Comparison of ENCODE assay signal across 1 cellular context in the genomic region with DNA sequence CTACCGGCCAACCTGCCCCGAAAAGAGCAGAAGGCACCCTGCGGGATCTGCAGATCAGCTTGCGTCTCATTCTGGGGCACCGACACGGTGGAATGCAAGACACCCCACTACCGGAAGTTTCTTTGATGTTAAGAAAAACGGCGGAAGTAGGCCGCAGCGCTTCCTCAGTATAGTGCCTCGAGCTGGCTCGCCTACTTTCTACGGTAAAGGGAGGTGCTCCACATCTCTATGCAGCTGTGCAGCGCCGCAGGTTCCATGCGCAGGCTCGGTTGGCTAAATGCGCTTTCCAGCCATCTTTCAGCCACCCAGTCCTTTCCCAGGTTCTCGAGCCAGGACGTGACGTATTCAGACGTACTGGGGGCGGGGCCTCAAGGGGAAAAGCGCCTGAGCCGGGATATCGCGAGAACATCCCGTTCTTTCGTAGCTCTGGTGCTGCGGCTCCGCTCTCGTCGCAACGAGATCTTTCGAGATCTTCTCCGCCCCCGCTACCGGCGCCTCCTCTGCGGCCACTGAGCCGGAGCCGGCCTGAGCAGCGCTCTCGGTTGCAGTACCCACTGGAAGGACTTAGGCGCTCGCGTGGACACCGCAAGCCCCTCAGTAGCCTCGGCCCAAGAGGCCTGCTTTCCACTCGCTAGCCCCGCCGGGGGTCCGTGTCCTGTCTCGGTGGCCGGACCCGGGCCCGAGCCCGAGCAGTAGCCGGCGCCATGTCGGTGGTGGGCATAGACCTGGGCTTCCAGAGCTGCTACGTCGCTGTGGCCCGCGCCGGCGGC.
A peak's percentile ranks its signal among the peaks of the same experiment; 100 is the strongest.
TF ChIP-seq lines count a peak whose summit lies in the region.

A gene (plus strand): TSS at position 467 of the 770 bp plus-strand sequence. CDS start 238 bp downstream, at position 705.

TF ChIP-seq in HEK293, 187 proteins besides CTCF, POLR2A, EP300 and RAD21 (continued from another document):
- TF ChIP-seq, protein P1, sequence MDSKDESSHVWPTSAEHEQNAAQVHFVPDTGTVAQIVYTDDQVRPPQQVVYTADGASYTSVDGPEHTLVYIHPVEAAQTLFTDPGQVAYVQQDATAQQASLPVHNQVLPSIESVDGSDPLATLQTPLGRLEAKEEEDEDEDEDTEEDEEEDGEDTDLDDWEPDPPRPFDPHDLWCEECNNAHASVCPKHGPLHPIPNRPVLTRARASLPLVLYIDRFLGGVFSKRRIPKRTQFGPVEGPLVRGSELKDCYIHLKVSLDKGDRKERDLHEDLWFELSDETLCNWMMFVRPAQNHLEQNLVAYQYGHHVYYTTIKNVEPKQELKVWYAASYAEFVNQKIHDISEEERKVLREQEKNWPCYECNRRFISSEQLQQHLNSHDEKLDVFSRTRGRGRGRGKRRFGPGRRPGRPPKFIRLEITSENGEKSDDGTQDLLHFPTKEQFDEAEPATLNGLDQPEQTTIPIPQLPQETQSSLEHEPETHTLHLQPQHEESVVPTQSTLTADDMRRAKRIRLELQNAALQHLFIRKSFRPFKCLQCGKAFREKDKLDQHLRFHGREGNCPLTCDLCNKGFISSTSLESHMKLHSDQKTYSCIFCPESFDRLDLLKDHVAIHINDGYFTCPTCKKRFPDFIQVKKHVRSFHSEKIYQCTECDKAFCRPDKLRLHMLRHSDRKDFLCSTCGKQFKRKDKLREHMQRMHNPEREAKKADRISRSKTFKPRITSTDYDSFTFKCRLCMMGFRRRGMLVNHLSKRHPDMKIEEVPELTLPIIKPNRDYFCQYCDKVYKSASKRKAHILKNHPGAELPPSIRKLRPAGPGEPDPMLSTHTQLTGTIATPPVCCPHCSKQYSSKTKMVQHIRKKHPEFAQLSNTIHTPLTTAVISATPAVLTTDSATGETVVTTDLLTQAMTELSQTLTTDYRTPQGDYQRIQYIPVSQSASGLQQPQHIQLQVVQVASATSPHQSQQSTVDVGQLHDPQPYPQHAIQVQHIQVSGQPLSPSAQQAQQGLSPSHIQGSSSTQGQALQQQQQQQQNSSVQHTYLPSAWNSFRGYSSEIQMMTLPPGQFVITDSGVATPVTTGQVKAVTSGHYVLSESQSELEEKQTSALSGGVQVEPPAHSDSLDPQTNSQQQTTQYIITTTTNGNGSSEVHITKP (tag by site-specific recombination; IDR thresholded peaks at IDR 0.05): peak; percentile 83
- TF ChIP-seq HOXD13 (CRISPR knock-in tag; IDR thresholded peaks at IDR 0.05; ENCODE audit: borderline replicate concordance) (0 out of 2 replicates have a peak, but pooled peaks have one; percentile 8), OSR2 (tag by site-specific recombination; IDR thresholded peaks at IDR 0.05) (peak; percentile 43; the same call in 1 of the 2 replicates)
- TF ChIP-seq, protein P2, sequence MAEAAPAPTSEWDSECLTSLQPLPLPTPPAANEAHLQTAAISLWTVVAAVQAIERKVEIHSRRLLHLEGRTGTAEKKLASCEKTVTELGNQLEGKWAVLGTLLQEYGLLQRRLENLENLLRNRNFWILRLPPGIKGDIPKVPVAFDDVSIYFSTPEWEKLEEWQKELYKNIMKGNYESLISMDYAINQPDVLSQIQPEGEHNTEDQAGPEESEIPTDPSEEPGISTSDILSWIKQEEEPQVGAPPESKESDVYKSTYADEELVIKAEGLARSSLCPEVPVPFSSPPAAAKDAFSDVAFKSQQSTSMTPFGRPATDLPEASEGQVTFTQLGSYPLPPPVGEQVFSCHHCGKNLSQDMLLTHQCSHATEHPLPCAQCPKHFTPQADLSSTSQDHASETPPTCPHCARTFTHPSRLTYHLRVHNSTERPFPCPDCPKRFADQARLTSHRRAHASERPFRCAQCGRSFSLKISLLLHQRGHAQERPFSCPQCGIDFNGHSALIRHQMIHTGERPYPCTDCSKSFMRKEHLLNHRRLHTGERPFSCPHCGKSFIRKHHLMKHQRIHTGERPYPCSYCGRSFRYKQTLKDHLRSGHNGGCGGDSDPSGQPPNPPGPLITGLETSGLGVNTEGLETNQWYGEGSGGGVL (tag by site-specific recombination; IDR thresholded peaks at IDR 0.05): no peak
- TF ChIP-seq, protein P3, sequence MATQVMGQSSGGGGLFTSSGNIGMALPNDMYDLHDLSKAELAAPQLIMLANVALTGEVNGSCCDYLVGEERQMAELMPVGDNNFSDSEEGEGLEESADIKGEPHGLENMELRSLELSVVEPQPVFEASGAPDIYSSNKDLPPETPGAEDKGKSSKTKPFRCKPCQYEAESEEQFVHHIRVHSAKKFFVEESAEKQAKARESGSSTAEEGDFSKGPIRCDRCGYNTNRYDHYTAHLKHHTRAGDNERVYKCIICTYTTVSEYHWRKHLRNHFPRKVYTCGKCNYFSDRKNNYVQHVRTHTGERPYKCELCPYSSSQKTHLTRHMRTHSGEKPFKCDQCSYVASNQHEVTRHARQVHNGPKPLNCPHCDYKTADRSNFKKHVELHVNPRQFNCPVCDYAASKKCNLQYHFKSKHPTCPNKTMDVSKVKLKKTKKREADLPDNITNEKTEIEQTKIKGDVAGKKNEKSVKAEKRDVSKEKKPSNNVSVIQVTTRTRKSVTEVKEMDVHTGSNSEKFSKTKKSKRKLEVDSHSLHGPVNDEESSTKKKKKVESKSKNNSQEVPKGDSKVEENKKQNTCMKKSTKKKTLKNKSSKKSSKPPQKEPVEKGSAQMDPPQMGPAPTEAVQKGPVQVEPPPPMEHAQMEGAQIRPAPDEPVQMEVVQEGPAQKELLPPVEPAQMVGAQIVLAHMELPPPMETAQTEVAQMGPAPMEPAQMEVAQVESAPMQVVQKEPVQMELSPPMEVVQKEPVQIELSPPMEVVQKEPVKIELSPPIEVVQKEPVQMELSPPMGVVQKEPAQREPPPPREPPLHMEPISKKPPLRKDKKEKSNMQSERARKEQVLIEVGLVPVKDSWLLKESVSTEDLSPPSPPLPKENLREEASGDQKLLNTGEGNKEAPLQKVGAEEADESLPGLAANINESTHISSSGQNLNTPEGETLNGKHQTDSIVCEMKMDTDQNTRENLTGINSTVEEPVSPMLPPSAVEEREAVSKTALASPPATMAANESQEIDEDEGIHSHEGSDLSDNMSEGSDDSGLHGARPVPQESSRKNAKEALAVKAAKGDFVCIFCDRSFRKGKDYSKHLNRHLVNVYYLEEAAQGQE (tag by site-specific recombination; IDR thresholded peaks at IDR 0.05): no peak; the same call in 1 of the 2 replicates
